2 cellular contexts compared by ENCODE assay signal in genomic region chr12:110547090-110547489, GRCh38.
TF ChIP-seq lines count a peak whose summit lies in the region.

No MANE protein-coding gene starts in this region.

TF ChIP-seq in GM23338, 12 proteins besides CTCF, POLR2A, EP300 and RAD21:
- TF ChIP-seq JUNB (IDR thresholded peaks at IDR 0.05; ENCODE audit: unreplicated experiment): no peak
- TF ChIP-seq ZNF114 (CRISPR knock-in tag; IDR thresholded peaks at IDR 0.05): no peak
- TF ChIP-seq POLR2AphosphoS5 (IDR thresholded peaks at IDR 0.05; ENCODE audit: low read depth): no peak
- TF ChIP-seq EZH2phosphoT487 (IDR thresholded peaks at IDR 0.05; ENCODE audit: unreplicated experiment): no peak
- TF ChIP-seq ZNF331 (CRISPR knock-in tag; IDR thresholded peaks at IDR 0.05; ENCODE audit: low read depth): no peak
- TF ChIP-seq NANOG (IDR thresholded peaks at IDR 0.05; ENCODE audit: borderline replicate concordance): no peak
- TF ChIP-seq ZNF462 (CRISPR knock-in tag; IDR thresholded peaks at IDR 0.05): no peak
- TF ChIP-seq REST (IDR thresholded peaks at IDR 0.05; ENCODE audit: unreplicated experiment): no peak

TF ChIP-seq in endothelial cell of umbilical vein, 7 proteins besides CTCF, POLR2A, EP300 and RAD21:
- no peak for TF ChIP-seq FOS (IDR thresholded peaks at IDR 0.05; ENCODE audit: borderline replicate concordance, insufficient read depth, low read length)
- TF ChIP-seq MYC (IDR thresholded peaks at IDR 0.05; ENCODE audit: low read depth, low read length): no peak
- no peak for TF ChIP-seq MAX (IDR thresholded peaks at IDR 0.05; ENCODE audit: insufficient read depth, insufficient read length)
- no peak for TF ChIP-seq JUN (IDR thresholded peaks at IDR 0.05; ENCODE audit: borderline replicate concordance, insufficient read depth, insufficient read length, low read depth)
- TF ChIP-seq GATA2 (IDR thresholded peaks at IDR 0.05; ENCODE audit: insufficient read depth, insufficient read length, low read depth, low read length): no peak
- no peak for TF ChIP-seq EZH2 (IDR thresholded peaks at IDR 0.05; ENCODE audit: borderline replicate concordance, low read depth, low read length, severe bottlenecking)
- TF ChIP-seq POLR2AphosphoS5 (IDR thresholded peaks at IDR 0.05; ENCODE audit: insufficient read depth, low read depth, low read length): no peak
TF ChIP-seq in endothelial cell of umbilical vein: peak in this region for 0.
